ENCODE assay signal across 13 cellular contexts in the genomic region with DNA sequence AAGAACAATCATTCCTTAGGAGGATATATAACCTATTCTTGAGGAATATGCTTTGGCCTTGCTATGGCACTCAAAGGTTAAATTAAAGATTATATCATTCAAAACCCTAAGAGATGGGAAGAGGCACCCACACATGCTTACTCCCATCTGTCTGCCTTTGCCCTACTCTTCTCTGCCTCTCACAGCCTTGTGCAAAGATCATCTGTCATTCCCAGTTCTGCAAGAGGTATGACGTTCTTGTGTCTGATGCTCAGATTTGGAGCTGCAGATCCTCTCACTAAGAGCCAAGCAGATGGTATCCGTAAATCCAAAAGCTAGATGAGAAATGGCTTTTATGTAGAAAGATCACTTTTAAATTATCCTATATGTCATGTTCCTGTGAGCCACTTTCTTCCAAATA.
DNase-seq lines count a peak whose midpoint lies in the region.
"Had no signal": no experiment of that assay in that cellular context is flagged by ENCODE, and none has a peak within 500 bp of the region (broad histone marks: within the 10 kb centered on the region; RNA-seq: fewer than 3 reads in every experiment).

No MANE protein-coding gene starts in this region.

- DNase-seq in Ammon's horn (ENCODE audit: low spot score), result peak; percentile 49
- DNase-seq in NCI-H524 (lab: John Stamatoyannopoulos, UW), result peak; percentile 52 to 89
- peak; percentile 34 for DNase-seq in NCI-H82 treated with DMSO at 0.1 percent for 48 hours (lab: John Stamatoyannopoulos, UW; ENCODE audit: unreplicated experiment)
- DNase-seq in middle frontal gyrus (ENCODE audit: extremely low spot score, low spot score), result peak; percentile 23
- no peak for DNase-seq in D341Med (ENCODE audit: low spot score)
- DNase-seq in KG1 (lab: John Stamatoyannopoulos, UW), result no peak
- DNase-seq in NOMO-1 (lab: John Stamatoyannopoulos, UW; ENCODE audit: unreplicated experiment in 2 of 2), result no peak
- no peak for DNase-seq in activated CD4-positive, alpha-beta T cell treated with anti-CD3 and anti-CD28 coated beads for 1 hour
- DNase-seq: BE2C; C1 segment of cervical spinal cord; Caco-2; CD4-positive, CD25-positive, alpha-beta regulatory T cell; IMR-90 had no signal

Comparison
In these comparisons a context has a peak if more than half of its experiments do, and no peak if none do; other contexts are left out.
1. DNase-seq: peak in Ammon's horn (single experiment), NCI-H524 (2 of 2), NCI-H82 treated with DMSO at 0.1 percent for 48 hours (single experiment) and middle frontal gyrus (single experiment); none in D341Med (single experiment), KG1 (single experiment), NOMO-1 (0 of 2) and activated CD4-positive, alpha-beta T cell treated with anti-CD3 and anti-CD28 coated beads for 1 hour (single experiment).